ENCODE assay signal across 9 cellular contexts in the genomic region with DNA sequence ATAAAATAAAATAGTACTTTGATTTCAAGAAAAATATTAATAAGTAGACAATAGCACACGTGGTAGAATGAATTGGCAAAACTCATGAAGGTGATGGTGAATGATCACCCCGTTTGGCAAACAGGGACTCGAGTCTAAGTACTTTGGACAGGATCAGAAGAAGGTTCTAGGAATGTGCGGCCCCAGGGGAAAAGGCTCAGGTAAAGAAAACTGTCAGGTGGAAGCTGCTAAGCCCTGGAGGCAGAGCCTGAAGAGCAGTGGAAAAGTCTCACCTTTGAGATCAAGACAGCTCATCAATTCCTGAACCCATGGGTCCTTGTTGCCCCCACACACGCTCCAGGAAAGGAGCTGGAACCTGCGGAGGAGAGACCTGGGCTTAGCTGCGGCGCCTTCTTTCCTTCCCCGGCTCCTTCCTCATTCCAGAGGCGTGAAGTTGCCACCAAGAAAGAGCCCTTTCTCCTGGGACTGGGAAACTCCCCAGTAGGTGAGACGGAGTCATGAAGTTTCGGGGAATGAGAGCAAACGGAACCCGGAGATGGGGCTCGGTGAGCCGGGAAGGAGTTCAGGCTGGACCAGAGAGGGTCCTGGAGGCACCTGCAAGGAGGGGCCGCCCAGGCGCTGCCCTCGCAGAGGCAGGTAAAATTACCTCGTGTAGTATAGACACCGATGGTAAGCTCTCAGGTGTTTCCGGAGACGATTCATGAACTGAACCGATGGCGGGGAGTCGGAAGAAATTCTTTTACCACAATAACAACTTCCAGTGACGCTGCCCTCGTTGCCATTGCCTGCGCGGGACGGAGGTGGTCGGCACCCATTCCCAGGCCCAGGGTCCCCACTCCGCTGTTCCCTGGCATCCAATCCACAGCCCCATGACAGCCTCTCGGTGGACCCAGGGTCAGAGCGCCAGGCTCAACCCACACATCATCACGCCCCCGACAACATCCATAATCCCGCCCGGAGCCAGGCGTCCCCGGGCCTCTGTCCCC. TPM values are rescaled to one million over a fixed set of nuclear protein-coding genes. Genes with fewer than 3 reads are reported as not detected.
DNase-seq lines count a peak whose midpoint lies in the region; ATAC-seq and TF ChIP-seq lines count a peak whose summit lies in the region.
"Had no signal": no experiment of that assay in that cellular context is flagged by ENCODE, and none has a peak within 500 bp of the region (broad histone marks: within the 10 kb centered on the region; RNA-seq: fewer than 3 reads in every experiment).

No MANE protein-coding gene starts in this region.

- no peak overlapping the region for H3K27ac Mint-ChIP-seq in brain

- ATAC-seq in activated CD4-positive, CD25-positive, alpha-beta regulatory T cell treated with anti-CD3 and anti-CD28 coated beads, Interleukin-2, amount 50 U/mL, for 24 hours = peak; percentile 11 to 12
- peak; percentile 73 for ATAC-seq in left colon

- POLR2A ChIA-PET in HEK293T (lab: Yijun Ruan, JAX) = interaction anchor here (1.2 to 1.7 kb wide), 2 partner anchors 48 to 52 kb away, joined by 3 to 6 read pairs; a partner anchor contains a TSS

- no peak for TF ChIP-seq CTCF in brain (conservative IDR thresholded peaks at IDR 0.05)
- no peak for TF ChIP-seq CTCF in suprapubic skin (IDR thresholded peaks at IDR 0.05)

- CTCF ChIA-PET in HEK293T (lab: Yijun Ruan, JAX) = interaction anchor here (0.6 kb wide), 1 partner anchor 52 kb away, joined by 8 read pairs; no protein-coding TSS in a partner anchor

- peak overlapping the region; percentile 90 for H3K4me3 ChIP-seq in suprapubic skin

- WGBS in suprapubic skin = 12% methylated on average over 31 of the region's 41 CpGs

- H3K27ac ChIP-seq in suprapubic skin = peak overlapping the region; percentile 34

- intact Hi-C loops in left colon (cut with DNase I, micrococcal nuclease) = loop anchor here in 1 of 2 donors (10.0 kb wide), 1 partner anchor 46 kb away; a partner anchor contains a TSS

- peaks cover 14% of the 10 kb centered on the region for H3K36me3 ChIP-seq in suprapubic skin

- H3K9me3 ChIP-seq in suprapubic skin = no peaks in the 10 kb centered on the region

- no peaks in the 10 kb centered on the region for H3K36me3 Mint-ChIP-seq in brain

- peak overlapping the region; percentile 80 to 89 (median 82) for H3K4me3 Mint-ChIP-seq in brain

- peaks cover 0 to 3% (median 0%) of the 10 kb centered on the region in 5 experiments for H3K9me3 Mint-ChIP-seq in brain

- H3K27me3 ChIP-seq in suprapubic skin = no peaks in the 10 kb centered on the region

- TF ChIP-seq POLR2A in suprapubic skin (IDR thresholded peaks at IDR 0.05) = no peak

- peaks cover 78% of the 10 kb centered on the region for H3K27me3 Mint-ChIP-seq in brain

- TF ChIP-seq EP300 in suprapubic skin (IDR thresholded peaks at IDR 0.05) = no peak

- H3K4me1 ChIP-seq in suprapubic skin = peaks cover 19% of the 10 kb centered on the region

- DNase-seq in activated CD4-positive, CD25-positive, alpha-beta regulatory T cell treated with anti-CD3 and anti-CD28 coated beads, Interleukin-2, amount 50 U/mL, for 72 hours = no peak
- DNase-seq in left colon = peak in 1 of 2 donors; percentile 51
- no peak for DNase-seq in suprapubic skin (ENCODE audit: low spot score in 2 of 2)
- DNase-seq in SHP77 (lab: John Stamatoyannopoulos, UW) = no peak
- DNase-seq in activated CD4-positive, CD25-positive, alpha-beta regulatory T cell (lab: John Stamatoyannopoulos, UW) = no peak
- no peak for DNase-seq in HEK293T (ENCODE audit: extremely low spot score)

- H3K4me1 Mint-ChIP-seq in brain = peaks cover 13% of the 10 kb centered on the region

TF ChIP-seq in HEK293T, 16 proteins besides CTCF, POLR2A, EP300 and RAD21:
- TF ChIP-seq FOXA1 (IDR thresholded peaks at IDR 0.05) = no peak
- TF ChIP-seq TARDBP (IDR thresholded peaks at IDR 0.05) = no peak
- no peak for TF ChIP-seq ARNT (IDR thresholded peaks at IDR 0.05)

RNA-seq across cellular contexts. Expression of a gene that starts 1.2 kb away (rescaled TPM):
- 0.42 TPM for polyA plus RNA-seq in brain (ENCODE audit: insufficient read depth, low read depth, low replicate concordance)
- total RNA-seq in left colon = 1 to 10 TPM; 1.1 to 1.9 TPM
- 1 to 10 TPM in 2 of 4 donors, under 1 TPM in 2; 0.40 to 2.8 (median 1.3) TPM for total RNA-seq in suprapubic skin

RNA-seq across cellular contexts. Expression of a gene that starts 1.3 kb away (rescaled TPM):
- 10.9 TPM for polyA plus RNA-seq in brain (ENCODE audit: insufficient read depth, low read depth, low replicate concordance)
- total RNA-seq in left colon (10 to 100 TPM; 36.2 to 52.3 TPM), suprapubic skin (10 to 100 TPM; 12.5 to 33.9 (median 18.8) TPM)

RNA-seq across cellular contexts. Expression of a gene that starts 7.2 kb away (rescaled TPM):
- 19.4 TPM for polyA plus RNA-seq in brain (ENCODE audit: insufficient read depth, low read depth, low replicate concordance)
- 10 to 100 TPM; 21.8 to 26.7 TPM for total RNA-seq in left colon
- 10 to 100 TPM; 15.0 to 38.0 (median 26.4) TPM for total RNA-seq in suprapubic skin

RNA-seq across cellular contexts. Expression of a gene that starts 28.0 kb away (rescaled TPM):
- polyA plus RNA-seq in brain (ENCODE audit: insufficient read depth, low read depth, low replicate concordance) = 96.3 TPM
- total RNA-seq in left colon (10 to 100 TPM; 27.2 to 45.1 TPM), suprapubic skin (10 to 100 TPM; 12.1 to 20.6 (median 16.0) TPM)

RNA-seq across cellular contexts. Expression of a gene that starts 33.3 kb away (rescaled TPM):
- polyA plus RNA-seq in brain (ENCODE audit: insufficient read depth, low read depth, low replicate concordance) = not detected
- total RNA-seq in left colon (10 to 100 TPM; 17.3 to 26.9 TPM), suprapubic skin (not detected)
- total RNA-seq: T-helper 2 cell treated with Interferon-gamma antibody and Interleukin-4, amounts not matched to agents 100 ng/mL and 5 ng/mL, for 36 hours had no signal
